Comparison of ENCODE assay signal across 11 cellular contexts in genomic region chr13:74142257-74142656, GRCh38.
"Had no signal": no experiment of that assay in that cellular context is flagged by ENCODE, and none has a peak within 500 bp of the region (broad histone marks: within the 10 kb centered on the region; RNA-seq: fewer than 3 reads in every experiment).

No MANE protein-coding gene starts in this region.

- DNase-seq: GM23248, GOT3, H7, H9, HCEC 1CT, HFFc6 had no signal

- H3K9me3 Mint-ChIP-seq: GM23338, H9, HFFc6 had no signal

- H3K9me3 ChIP-seq: HAP-1 had no signal

- H3K36me3 ChIP-seq: HAP-1 had no signal

- H3K4me1 ChIP-seq: HAP-1 had no signal

- H3K27ac Mint-ChIP-seq: GM23338, H9, HFFc6 had no signal

- H3K4me3 ChIP-seq: GM23248, GM23338, HAP-1 had no signal

- FAIRE-seq: H1, H54 had no signal

- H3K9ac ChIP-seq: GM23248 had no signal

- H3K4me2 ChIP-seq: GM23338 had no signal

- H3K27ac ChIP-seq: GM23248 had no signal

- H2AFZ ChIP-seq: GM23248, GM23338 had no signal

- H3K4me3 Mint-ChIP-seq: GM23338, H9, HFFc6 had no signal

- ATAC-seq: GM23338, HCT116 had no signal
